1 cellular context compared by ENCODE assay signal in the genomic region with DNA sequence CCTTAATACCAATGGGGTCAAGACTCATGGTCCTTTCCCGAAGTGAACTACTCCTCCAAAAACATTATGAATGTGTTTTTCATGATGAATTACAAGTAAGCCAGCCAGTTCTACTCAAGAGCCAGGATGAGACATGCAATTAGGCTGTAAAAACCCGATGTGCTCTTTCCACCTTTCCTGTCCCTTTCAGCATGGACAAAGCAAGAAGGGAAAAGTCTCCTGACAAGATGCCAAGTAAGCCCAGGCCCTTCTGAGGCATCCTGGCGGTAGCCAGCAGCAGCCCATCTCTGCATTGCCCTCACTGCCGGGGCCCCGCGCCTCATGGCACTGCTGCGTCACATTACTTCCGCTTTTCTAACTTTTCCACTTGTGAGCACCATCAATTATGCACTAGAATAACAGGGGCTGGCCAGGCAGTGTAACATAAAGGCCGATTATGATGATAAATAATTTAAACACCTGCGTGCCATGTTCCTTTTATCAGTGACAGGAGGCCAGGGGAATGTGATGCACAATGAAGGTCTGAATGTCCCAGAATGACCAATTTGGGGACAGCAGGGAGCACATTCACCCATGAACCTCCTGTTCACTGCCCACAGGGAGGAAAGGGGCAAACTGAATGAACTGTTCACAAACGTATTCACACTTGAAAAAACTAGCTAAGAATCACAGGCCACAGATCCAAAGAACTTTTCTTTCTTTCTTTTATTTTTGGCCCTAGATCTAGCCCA.
TF ChIP-seq lines count a peak whose summit lies in the region.

No MANE protein-coding gene starts in this region.

TF ChIP-seq in GM23338, 12 proteins besides CTCF, POLR2A, EP300 and RAD21 (continued from another document):
- TF ChIP-seq, protein P1, sequence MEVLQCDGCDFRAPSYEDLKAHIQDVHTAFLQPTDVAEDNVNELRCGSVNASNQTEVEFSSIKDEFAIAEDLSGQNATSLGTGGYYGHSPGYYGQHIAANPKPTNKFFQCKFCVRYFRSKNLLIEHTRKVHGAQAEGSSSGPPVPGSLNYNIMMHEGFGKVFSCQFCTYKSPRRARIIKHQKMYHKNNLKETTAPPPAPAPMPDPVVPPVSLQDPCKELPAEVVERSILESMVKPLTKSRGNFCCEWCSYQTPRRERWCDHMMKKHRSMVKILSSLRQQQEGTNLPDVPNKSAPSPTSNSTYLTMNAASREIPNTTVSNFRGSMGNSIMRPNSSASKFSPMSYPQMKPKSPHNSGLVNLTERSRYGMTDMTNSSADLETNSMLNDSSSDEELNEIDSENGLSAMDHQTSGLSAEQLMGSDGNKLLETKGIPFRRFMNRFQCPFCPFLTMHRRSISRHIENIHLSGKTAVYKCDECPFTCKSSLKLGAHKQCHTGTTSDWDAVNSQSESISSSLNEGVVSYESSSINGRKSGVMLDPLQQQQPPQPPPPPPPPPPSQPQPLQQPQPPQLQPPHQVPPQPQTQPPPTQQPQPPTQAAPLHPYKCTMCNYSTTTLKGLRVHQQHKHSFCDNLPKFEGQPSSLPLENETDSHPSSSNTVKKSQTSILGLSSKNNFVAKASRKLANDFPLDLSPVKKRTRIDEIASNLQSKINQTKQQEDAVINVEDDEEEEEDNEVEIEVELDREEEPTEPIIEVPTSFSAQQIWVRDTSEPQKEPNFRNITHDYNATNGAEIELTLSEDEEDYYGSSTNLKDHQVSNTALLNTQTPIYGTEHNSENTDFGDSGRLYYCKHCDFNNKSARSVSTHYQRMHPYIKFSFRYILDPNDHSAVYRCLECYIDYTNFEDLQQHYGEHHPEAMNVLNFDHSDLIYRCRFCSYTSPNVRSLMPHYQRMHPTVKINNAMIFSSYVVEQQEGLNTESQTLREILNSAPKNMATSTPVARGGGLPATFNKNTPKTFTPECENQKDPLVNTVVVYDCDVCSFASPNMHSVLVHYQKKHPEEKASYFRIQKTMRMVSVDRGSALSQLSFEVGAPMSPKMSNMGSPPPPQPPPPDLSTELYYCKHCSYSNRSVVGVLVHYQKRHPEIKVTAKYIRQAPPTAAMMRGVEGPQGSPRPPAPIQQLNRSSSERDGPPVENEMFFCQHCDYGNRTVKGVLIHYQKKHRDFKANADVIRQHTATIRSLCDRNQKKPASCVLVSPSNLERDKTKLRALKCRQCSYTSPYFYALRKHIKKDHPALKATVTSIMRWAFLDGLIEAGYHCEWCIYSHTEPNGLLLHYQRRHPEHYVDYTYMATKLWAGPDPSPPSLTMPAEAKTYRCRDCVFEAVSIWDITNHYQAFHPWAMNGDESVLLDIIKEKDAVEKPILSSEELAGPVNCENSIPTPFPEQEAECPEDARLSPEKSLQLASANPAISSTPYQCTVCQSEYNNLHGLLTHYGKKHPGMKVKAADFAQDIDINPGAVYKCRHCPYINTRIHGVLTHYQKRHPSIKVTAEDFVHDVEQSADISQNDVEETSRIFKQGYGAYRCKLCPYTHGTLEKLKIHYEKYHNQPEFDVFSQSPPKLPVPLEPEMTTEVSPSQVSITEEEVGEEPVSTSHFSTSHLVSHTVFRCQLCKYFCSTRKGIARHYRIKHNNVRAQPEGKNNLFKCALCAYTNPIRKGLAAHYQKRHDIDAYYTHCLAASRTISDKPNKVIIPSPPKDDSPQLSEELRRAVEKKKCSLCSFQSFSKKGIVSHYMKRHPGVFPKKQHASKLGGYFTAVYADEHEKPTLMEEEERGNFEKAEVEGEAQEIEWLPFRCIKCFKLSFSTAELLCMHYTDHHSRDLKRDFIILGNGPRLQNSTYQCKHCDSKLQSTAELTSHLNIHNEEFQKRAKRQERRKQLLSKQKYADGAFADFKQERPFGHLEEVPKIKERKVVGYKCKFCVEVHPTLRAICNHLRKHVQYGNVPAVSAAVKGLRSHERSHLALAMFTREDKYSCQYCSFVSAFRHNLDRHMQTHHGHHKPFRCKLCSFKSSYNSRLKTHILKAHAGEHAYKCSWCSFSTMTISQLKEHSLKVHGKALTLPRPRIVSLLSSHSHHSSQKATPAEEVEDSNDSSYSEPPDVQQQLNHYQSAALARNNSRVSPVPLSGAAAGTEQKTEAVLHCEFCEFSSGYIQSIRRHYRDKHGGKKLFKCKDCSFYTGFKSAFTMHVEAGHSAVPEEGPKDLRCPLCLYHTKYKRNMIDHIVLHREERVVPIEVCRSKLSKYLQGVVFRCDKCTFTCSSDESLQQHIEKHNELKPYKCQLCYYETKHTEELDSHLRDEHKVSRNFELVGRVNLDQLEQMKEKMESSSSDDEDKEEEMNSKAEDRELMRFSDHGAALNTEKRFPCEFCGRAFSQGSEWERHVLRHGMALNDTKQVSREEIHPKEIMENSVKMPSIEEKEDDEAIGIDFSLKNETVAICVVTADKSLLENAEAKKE (CRISPR knock-in tag; IDR thresholded peaks at IDR 0.05), result no peak
- TF ChIP-seq ZNF331 (CRISPR knock-in tag; IDR thresholded peaks at IDR 0.05; ENCODE audit: low read depth) (no peak), EZH2phosphoT487 (IDR thresholded peaks at IDR 0.05; ENCODE audit: unreplicated experiment) (no peak)
